ENCODE assay signal across 1 cellular context in the genomic region with DNA sequence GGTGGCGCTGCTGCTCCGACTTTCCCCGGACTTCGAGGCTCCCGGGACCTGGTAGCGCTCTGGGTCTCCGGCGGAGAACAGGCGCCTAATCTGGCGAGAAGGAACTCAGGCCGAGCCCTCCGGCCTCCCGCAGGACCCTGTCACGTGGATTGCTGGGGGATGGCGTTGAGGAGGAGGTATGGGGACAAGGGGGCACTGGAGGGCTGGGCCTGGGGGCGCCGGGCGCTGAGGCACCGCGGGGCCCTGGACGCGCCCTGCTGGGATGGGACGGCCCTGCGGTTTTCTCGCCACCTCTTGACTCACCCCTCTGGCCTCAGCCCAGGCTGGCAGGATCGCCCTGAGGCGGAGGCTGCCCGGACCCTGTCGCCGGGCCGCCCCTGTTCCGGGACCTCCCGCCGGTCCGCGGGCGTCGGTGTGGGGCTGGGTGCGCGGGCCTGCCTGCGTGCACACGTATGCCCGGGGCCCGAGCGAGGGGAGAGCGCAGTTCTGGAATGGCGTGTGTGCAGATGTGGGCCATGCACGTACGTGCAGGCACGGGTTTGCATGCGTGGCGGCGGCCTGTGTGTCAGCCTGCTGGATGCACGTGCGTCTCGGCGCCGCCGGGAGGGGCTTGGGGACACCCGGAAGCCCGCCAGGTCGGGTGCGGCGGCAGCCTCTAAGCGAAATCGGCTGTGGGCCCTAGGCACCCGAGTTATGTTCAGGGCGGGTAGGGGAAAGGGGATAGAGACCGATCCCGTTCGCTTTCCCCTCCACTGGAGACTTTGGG.
TF ChIP-seq lines count a peak whose summit lies in the region.

No MANE protein-coding gene starts in this region.

TF ChIP-seq in A549, 52 proteins besides CTCF, POLR2A, EP300 and RAD21 (continued from another document):
- TF ChIP-seq NPAS2 (CRISPR knock-in tag; IDR thresholded peaks at IDR 0.05; ENCODE audit: borderline replicate concordance) (peak; percentile 69; the same call in 1 of the 2 replicates), MYC (IDR thresholded peaks at IDR 0.05; ENCODE audit: borderline replicate concordance, low read length) (peak; percentile 62; the same call in 1 of the 2 replicates), BHLHE40 (IDR thresholded peaks at IDR 0.05; ENCODE audit: low read depth, low read length) (peak; percentile 94), JUNB (IDR thresholded peaks at IDR 0.05) (no peak), RARB (CRISPR knock-in tag; IDR thresholded peaks at IDR 0.05) (no peak), E2F6 (IDR thresholded peaks at IDR 0.05; ENCODE audit: borderline replicate concordance, low read depth) (peak; percentile 57), HES2 (IDR thresholded peaks at IDR 0.05) (no peak), SMC3 (IDR thresholded peaks at IDR 0.05) (no peak), FOSL2 (IDR thresholded peaks at IDR 0.05) (no peak), FOSL2 (CRISPR knock-in tag; IDR thresholded peaks at IDR 0.05) (peak; percentile 38), ZSCAN20 (CRISPR knock-in tag; IDR thresholded peaks at IDR 0.05) (no peak), MAX (IDR thresholded peaks at IDR 0.05) (peak; percentile 97)
- TF ChIP-seq, protein P1, sequence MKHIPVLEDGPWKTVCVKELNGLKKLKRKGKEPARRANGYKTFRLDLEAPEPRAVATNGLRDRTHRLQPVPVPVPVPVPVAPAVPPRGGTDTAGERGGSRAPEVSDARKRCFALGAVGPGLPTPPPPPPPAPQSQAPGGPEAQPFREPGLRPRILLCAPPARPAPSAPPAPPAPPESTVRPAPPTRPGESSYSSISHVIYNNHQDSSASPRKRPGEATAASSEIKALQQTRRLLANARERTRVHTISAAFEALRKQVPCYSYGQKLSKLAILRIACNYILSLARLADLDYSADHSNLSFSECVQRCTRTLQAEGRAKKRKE (CRISPR knock-in tag; IDR thresholded peaks at IDR 0.05; ENCODE audit: low read depth) = 0 out of 2 replicates have a peak, but pooled peaks have one; percentile 9
- TF ChIP-seq, protein P2, sequence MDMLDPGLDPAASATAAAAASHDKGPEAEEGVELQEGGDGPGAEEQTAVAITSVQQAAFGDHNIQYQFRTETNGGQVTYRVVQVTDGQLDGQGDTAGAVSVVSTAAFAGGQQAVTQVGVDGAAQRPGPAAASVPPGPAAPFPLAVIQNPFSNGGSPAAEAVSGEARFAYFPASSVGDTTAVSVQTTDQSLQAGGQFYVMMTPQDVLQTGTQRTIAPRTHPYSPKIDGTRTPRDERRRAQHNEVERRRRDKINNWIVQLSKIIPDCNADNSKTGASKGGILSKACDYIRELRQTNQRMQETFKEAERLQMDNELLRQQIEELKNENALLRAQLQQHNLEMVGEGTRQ (IDR thresholded peaks at IDR 0.05) = peak; percentile 55
